Comparison of ENCODE assay signal across 9 cellular contexts in the genomic region with DNA sequence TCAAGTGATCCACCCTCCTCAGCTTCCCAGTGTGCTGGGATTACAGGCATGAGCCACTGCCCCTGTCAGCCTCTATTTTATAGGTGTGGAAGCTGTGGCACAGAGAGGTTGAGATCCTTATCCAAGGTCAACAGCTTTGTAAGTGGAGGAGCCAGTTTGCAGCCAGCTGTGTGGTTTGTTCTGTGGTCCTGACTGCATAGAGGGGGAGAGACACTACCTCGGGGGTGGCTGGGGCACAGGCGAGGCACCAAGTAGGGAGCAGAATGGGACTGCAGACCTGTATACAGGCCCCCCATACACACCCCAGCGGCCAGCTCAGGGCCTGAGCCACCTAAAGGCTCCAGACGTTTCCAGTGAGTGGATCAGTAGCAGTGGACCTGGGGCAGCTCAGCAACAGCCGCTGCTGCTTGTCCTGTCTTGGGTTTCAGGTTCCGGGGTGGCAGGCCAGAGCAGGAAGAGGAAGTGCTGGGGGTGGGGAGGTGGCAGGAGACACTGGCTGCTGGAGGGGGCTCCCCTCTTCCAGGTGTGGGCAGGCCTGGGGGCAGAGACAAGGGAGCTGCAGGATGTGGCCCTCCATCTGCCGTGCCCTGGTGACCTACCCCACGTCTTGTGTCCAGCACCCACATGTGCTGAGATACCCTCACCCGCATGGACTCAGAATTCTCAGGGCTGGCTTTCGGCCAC. TPM values are rescaled to one million over a fixed set of nuclear protein-coding genes. Genes with fewer than 3 reads are reported as not detected.
DNase-seq lines count a peak whose midpoint lies in the region; ATAC-seq and TF ChIP-seq lines count a peak whose summit lies in the region.
"Had no signal": no experiment of that assay in that cellular context is flagged by ENCODE, and none has a peak within 500 bp of the region (broad histone marks: within the 10 kb centered on the region; RNA-seq: fewer than 3 reads in every experiment).

No MANE protein-coding gene starts in this region.

- H3K4me1 ChIP-seq in upper lobe of left lung: peaks cover 20 to 31% (median 24%) of the 10 kb centered on the region in 4 donors
- H3K4me1 ChIP-seq: SJSA1 had no signal

- ATAC-seq in upper lobe of left lung (ENCODE audit: low FRiP score in 2 of 2): peak; percentile 52 to 54

- no TSS peak for BruUV-seq in MCF 10A (replicated peaks; lab: Mats Ljungman, UMichigan)

- no peaks in the 10 kb centered on the region for H3K9me3 Mint-ChIP-seq in MCF 10A (ENCODE audit: unreplicated experiment)
- no peaks in the 10 kb centered on the region for H3K9me3 Mint-ChIP-seq in immature natural killer cell

- WGBS in upper lobe of left lung, 2 donors: 47 to 70% methylated on average over 2 to 10 of the region's 10 CpGs

- H3K4me3 ChIP-seq in upper lobe of left lung: no peak overlapping the region
- no peak overlapping the region for H3K4me3 ChIP-seq in MG63
- H3K4me3 ChIP-seq: SJSA1 had no signal

- H3K27me3 ChIP-seq in upper lobe of left lung (no peaks in the 10 kb centered on the region), MG63 (no peaks in the 10 kb centered on the region)
- H3K27me3 ChIP-seq: SJSA1 had no signal

- H3K4me1 Mint-ChIP-seq in MCF 10A (ENCODE audit: insufficient read depth, unreplicated experiment) (no peaks in the 10 kb centered on the region), immature natural killer cell (peaks cover 58 to 61% of the 10 kb centered on the region in 2 donors)

- TF ChIP-seq EP300 in upper lobe of left lung (IDR thresholded peaks at IDR 0.05): no peak

- H3K27ac Mint-ChIP-seq in MCF 10A (ENCODE audit: low read depth, unreplicated experiment) (no peak overlapping the region), immature natural killer cell (peak overlapping the region; percentile 93 to 97 (median 94))

- in situ Hi-C loops in T47D (cut with HindIII; ENCODE audit: low pct_unique_long_range_greater_than_20kb, low sequenced_read_pairs): no loop called here

- CTCF ChIA-PET in MCF 10A (lab: Yijun Ruan, JAX): interaction anchor here (1.0 kb wide), 1 partner anchor 12 kb away, joined by 5 read pairs; no protein-coding TSS in a partner anchor

- POLR2A ChIA-PET in MCF 10A (lab: Yijun Ruan, JAX): interaction anchor here (2.3 kb wide), 1 partner anchor 10 kb away, joined by 8 read pairs; the partner anchor contains the start of gene ORAI1

- H3K36me3 Mint-ChIP-seq in MCF 10A (ENCODE audit: insufficient read depth, unreplicated experiment) (peaks cover 5% of the 10 kb centered on the region), immature natural killer cell (peaks cover 0 to 5% (median 5%) of the 10 kb centered on the region in 3 donors)

- intact Hi-C loops in MCF 10A (cut with micrococcal nuclease): no loop called here

- DNase-seq in T47D (ENCODE audit: low read depth in 1 of 2, low spot score in 1 of 2) (peak; percentile 50 to 68), MCF 10A (ENCODE audit: unreplicated experiment) (no peak), immature natural killer cell (peak; percentile 69 to 74 (median 74)), upper lobe of left lung (peak in 1 of 2 donors; percentile 74), HT-29 (ENCODE audit: low spot score) (no peak), NCI-H2029 (lab: John Stamatoyannopoulos, UW) (no peak), MG63 (no peak)
- DNase-seq in activated CD4-positive, alpha-beta T cell treated with anti-CD3 and anti-CD28 coated beads for 24 hours (ENCODE audit: low read depth in 2 of 2): peak; percentile 31 to 34

- TF ChIP-seq CTCF in MCF 10A (IDR thresholded peaks at IDR 0.05; ENCODE audit: unreplicated experiment): no peak
- no peak for TF ChIP-seq CTCF in upper lobe of left lung (IDR thresholded peaks at IDR 0.05)

- no peak overlapping the region for H3K4me3 Mint-ChIP-seq in MCF 10A (ENCODE audit: unreplicated experiment)
- H3K4me3 Mint-ChIP-seq in immature natural killer cell: peak overlapping the region; percentile 71 to 86 (median 78)

- H3K9me3 ChIP-seq in upper lobe of left lung (no peaks in the 10 kb centered on the region), MG63 (no peaks in the 10 kb centered on the region)
- H3K9me3 ChIP-seq: SJSA1 had no signal

- TF ChIP-seq POLR2A in upper lobe of left lung (IDR thresholded peaks at IDR 0.05): no peak

- peak overlapping the region; percentile 33 to 82 (median 78) for H3K27ac ChIP-seq in upper lobe of left lung
- H3K27ac ChIP-seq: SJSA1 had no signal

- H3K27me3 Mint-ChIP-seq in MCF 10A (ENCODE audit: insufficient read depth, unreplicated experiment) (no peaks in the 10 kb centered on the region), immature natural killer cell (ENCODE audit: low read depth in 3 of 3) (peaks cover 2 to 7% (median 4%) of the 10 kb centered on the region in 3 donors)

- peaks cover 7 to 15% (median 11%) of the 10 kb centered on the region in 4 donors for H3K36me3 ChIP-seq in upper lobe of left lung
- H3K36me3 ChIP-seq in MG63: no peaks in the 10 kb centered on the region; the same call in 1 of the 2 replicates
- H3K36me3 ChIP-seq: SJSA1 had no signal

RNA-seq across cellular contexts. Expression of gene ORAI1, which starts 11.0 kb away (rescaled TPM):
- 12.1 and 16.3 TPM in 2 replicates for total RNA-seq in MCF 10A (2022)
- 100 to 1,000 TPM; 145 to 216 (median 183) TPM for polyA plus RNA-seq in immature natural killer cell
- total RNA-seq in upper lobe of left lung: 10 to 100 TPM in 5 of 6 donors, 1 to 10 TPM in 1; 7.3 to 48.2 (median 34.3) TPM
- 16.9 and 19.9 TPM in 2 replicates for total RNA-seq in HT-29 (2014; rRNA removed; shearing (Covaris generic))
- 5.9 and 15.9 TPM in 2 replicates for total RNA-seq in MG63 (2014; rRNA removed; shearing (Covaris generic); ENCODE audit: low replicate concordance)

RNA-seq across cellular contexts. Expression of gene MORN3, which starts 32.1 kb away (rescaled TPM):
- 0.35 and 0.52 TPM in 2 replicates for total RNA-seq in MCF 10A (2022)
- polyA plus RNA-seq in immature natural killer cell: 1 to 10 TPM; 1.4 to 3.4 (median 2.0) TPM
- total RNA-seq in upper lobe of left lung: 1 to 10 TPM in 5 of 6 donors, under 1 TPM in 1; 0.69 to 5.6 (median 1.2) TPM
- total RNA-seq in HT-29 (2014; rRNA removed; shearing (Covaris generic)): 0.05 and 0.13 TPM in 2 replicates
- not detected in 2 replicates for total RNA-seq in MG63 (2014; rRNA removed; shearing (Covaris generic); ENCODE audit: low replicate concordance)
- total RNA-seq: SJSA1 had no signal

RNA-seq across cellular contexts. Expression of gene KDM2B, which starts 56.5 kb away (rescaled TPM):
- 15.5 and 19.5 TPM in 2 replicates for total RNA-seq in MCF 10A (2022)
- polyA plus RNA-seq in immature natural killer cell: 10 to 100 TPM in 2 of 3 donors, 1 to 10 TPM in 1; 9.6 to 17.0 (median 10.4) TPM
- 10 to 100 TPM; 29.5 to 81.7 (median 34.2) TPM for total RNA-seq in upper lobe of left lung
- 29.6 and 38.4 TPM in 2 replicates for total RNA-seq in HT-29 (2014; rRNA removed; shearing (Covaris generic))
- total RNA-seq in MG63 (2014; rRNA removed; shearing (Covaris generic); ENCODE audit: low replicate concordance): 18.1 and 30.1 TPM in 2 replicates

Comparison
In these comparisons a context has a peak if more than half of its experiments do, and no peak if none do; other contexts are left out.
1. DNase-seq: peak in T47D (2 of 2), activated CD4-positive, alpha-beta T cell treated with anti-CD3 and anti-CD28 coated beads for 24 hours (2 of 2) and immature natural killer cell (3 of 3); none in MCF 10A (single experiment), HT-29 (single experiment), NCI-H2029 (single experiment) and MG63 (single experiment).